Comparison of ENCODE assay signal across 11 cellular contexts in the genomic region with DNA sequence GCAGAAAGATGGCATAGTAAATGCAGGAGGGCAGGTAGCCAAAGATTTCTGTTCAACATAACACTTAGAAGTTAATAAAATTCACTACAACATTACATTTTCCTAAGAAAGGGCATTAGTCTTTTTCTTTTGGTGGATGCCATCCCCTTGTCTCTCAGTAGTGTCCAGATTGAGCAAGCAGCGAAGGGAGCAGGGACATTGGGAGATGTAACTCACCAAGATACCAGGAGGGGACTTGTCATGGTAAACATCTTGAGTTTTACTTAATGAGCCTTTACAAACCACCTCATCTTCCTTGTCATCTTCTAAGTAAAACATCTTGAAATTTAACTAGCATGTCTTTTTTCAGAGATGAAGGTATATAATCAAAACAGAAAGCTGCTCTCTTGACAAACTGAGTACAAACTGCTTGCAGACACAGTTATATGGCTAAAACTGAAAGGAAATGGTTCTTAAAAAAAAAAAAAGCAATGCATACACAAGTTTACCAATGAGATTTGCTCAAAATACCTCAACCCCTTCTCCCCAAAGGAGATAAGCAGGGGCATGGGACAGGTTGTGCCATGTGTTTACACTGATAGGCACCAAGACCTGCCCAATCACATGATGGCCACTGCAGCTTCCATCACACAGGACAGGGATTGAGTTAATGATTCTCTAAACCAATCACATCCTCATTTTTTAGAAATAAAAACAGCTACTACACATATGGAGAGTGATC. TPM values are rescaled to one million over a fixed set of nuclear protein-coding genes. Genes with fewer than 3 reads are reported as not detected.
A peak's percentile ranks its signal among the peaks of the same experiment; 100 is the strongest.
DNase-seq lines count a peak whose midpoint lies in the region; ATAC-seq and TF ChIP-seq lines count a peak whose summit lies in the region.
"Had no signal": no experiment of that assay in that cellular context is flagged by ENCODE, and none has a peak within 500 bp of the region (broad histone marks: within the 10 kb centered on the region; RNA-seq: fewer than 3 reads in every experiment).

No MANE protein-coding gene starts in this region.

- H3K27me3 Mint-ChIP-seq in Calu3 (ENCODE audit: unreplicated experiment), result no peaks in the 10 kb centered on the region
- no peaks in the 10 kb centered on the region for H3K27me3 Mint-ChIP-seq in osteocyte (ENCODE audit: unreplicated experiment)

- intact Hi-C loops in Calu3 (cut with micrococcal nuclease; ENCODE audit: unreplicated experiment), result loop anchor here (10.0 kb wide), 1 partner anchor 228 kb away; no protein-coding TSS in a partner anchor
- intact Hi-C loops in PC-9 (cut with micrococcal nuclease; ENCODE audit: unreplicated experiment), result no loop called here

- no peaks in the 10 kb centered on the region for H3K9me2 ChIP-seq in PC-9 (ENCODE audit: insufficient read depth)

- H3K79me2 ChIP-seq in PC-9 (ENCODE audit: low read depth), result peaks cover 50% of the 10 kb centered on the region

- TF ChIP-seq CTCF in Calu3 (IDR thresholded peaks at IDR 0.05; ENCODE audit: unreplicated experiment), result no peak
- TF ChIP-seq CTCF in PC-9 (conservative IDR thresholded peaks at IDR 0.05), result no peak
- no peak for TF ChIP-seq CTCF in osteocyte (IDR thresholded peaks at IDR 0.05)
- TF ChIP-seq CTCF in GM20000 (IDR thresholded peaks at IDR 0.05; ENCODE audit: extremely low read depth, missing control alignments), result no peak

- no peak for ATAC-seq in HG02763 (IDR thresholded peaks at IDR 0.05; ENCODE audit: unreplicated experiment)

- H3K4me2 ChIP-seq in PC-9, result 0 out of 2 replicates have a peak overlapping the region, but pooled peaks have one; percentile 61

- H3K27me3 ChIP-seq in PC-9 (ENCODE audit: insufficient read depth, low read depth), result no peaks in the 10 kb centered on the region
- no peaks in the 10 kb centered on the region for H3K27me3 ChIP-seq in duodenal mucosa (ENCODE audit: control insufficient read depth in 1 of 2, insufficient read depth in 2 of 2, low read length in 2 of 2)
- H3K27me3 ChIP-seq: suprapubic skin had no signal

- POLR2A ChIA-PET in PC-9 (lab: Charles Lee; ENCODE audit: unreplicated experiment), result no interaction called here

- H3K27ac Mint-ChIP-seq in Calu3 (ENCODE audit: unreplicated experiment), result peak overlapping the region; percentile 92
- H3K27ac Mint-ChIP-seq in osteocyte (ENCODE audit: unreplicated experiment), result peak overlapping the region; percentile 98

- peak overlapping the region; percentile 70 for H3K27ac ChIP-seq in PC-9
- peak overlapping the region; percentile 67 for H3K27ac ChIP-seq in duodenal mucosa (ENCODE audit: low read depth, low read length)

- H3K9me3 Mint-ChIP-seq in Calu3 (ENCODE audit: low read depth, unreplicated experiment) (peaks cover 2% of the 10 kb centered on the region), osteocyte (ENCODE audit: unreplicated experiment) (no peaks in the 10 kb centered on the region)

- H3K4me1 Mint-ChIP-seq in Calu3 (ENCODE audit: low read depth, unreplicated experiment) (peaks cover 78% of the 10 kb centered on the region), osteocyte (ENCODE audit: unreplicated experiment) (peaks cover 89% of the 10 kb centered on the region)

- BruUV-seq in Calu3 (replicated peaks; lab: Mats Ljungman, UMichigan) (no TSS peak), PC-9 (replicated peaks; lab: Mats Ljungman, UMichigan) (no TSS peak)

- CTCF ChIA-PET in Calu3 (lab: Charles Lee), result interaction anchor here (1.2 to 1.7 kb wide), 3 partner anchors 35 to 263 kb away, joined by 3 to 5 read pairs (median 3); no protein-coding TSS in a partner anchor
- CTCF ChIA-PET in PC-9 (lab: Charles Lee), result interaction anchor here (0.6 kb wide), 1 partner anchor 31 kb away, joined by 9 read pairs; no protein-coding TSS in a partner anchor

- no peaks in the 10 kb centered on the region for H3K9me3 ChIP-seq in PC-9 (ENCODE audit: insufficient read depth, low read depth)
- H3K9me3 ChIP-seq in duodenal mucosa (ENCODE audit: control insufficient read depth in 1 of 2, low read length in 2 of 2), result no peaks in the 10 kb centered on the region
- H3K9me3 ChIP-seq: suprapubic skin had no signal

- H3K36me3 ChIP-seq in PC-9 (ENCODE audit: low read depth), result no peaks in the 10 kb centered on the region
- H3K36me3 ChIP-seq in duodenal mucosa (ENCODE audit: control insufficient read depth in 1 of 2, insufficient read depth in 2 of 2, low read length in 2 of 2), result no peaks in the 10 kb centered on the region
- H3K36me3 ChIP-seq: suprapubic skin had no signal

- H3K4me3 Mint-ChIP-seq in Calu3 (ENCODE audit: low read depth, unreplicated experiment) (peak overlapping the region; percentile 22), osteocyte (ENCODE audit: unreplicated experiment) (peak overlapping the region; percentile 34)

- no peak overlapping the region for H2AFZ ChIP-seq in PC-9

- H3K36me3 Mint-ChIP-seq in Calu3 (ENCODE audit: insufficient read depth, unreplicated experiment) (peaks cover 9% of the 10 kb centered on the region), osteocyte (ENCODE audit: unreplicated experiment) (no peaks in the 10 kb centered on the region)

- H3K4me1 ChIP-seq in PC-9 (replicated peaks; ENCODE audit: insufficient read depth) (peaks cover 56% of the 10 kb centered on the region), duodenal mucosa (ENCODE audit: control insufficient read depth in 1 of 2, insufficient read depth in 2 of 2, low read length in 2 of 2) (peaks cover 64 to 84% of the 10 kb centered on the region in 2 donors)

- no peaks in the 10 kb centered on the region for H4K20me1 ChIP-seq in PC-9 (ENCODE audit: insufficient read depth)

- no peak overlapping the region for H3K4me3 ChIP-seq in PC-9
- peak overlapping the region; percentile 61 to 66 for H3K4me3 ChIP-seq in duodenal mucosa (ENCODE audit: low read depth in 1 of 2, low read length in 2 of 2)
- H3K4me3 ChIP-seq: suprapubic skin had no signal

- peaks cover 20% of the 10 kb centered on the region for H3F3A ChIP-seq in PC-9 (ENCODE audit: insufficient read depth, low read depth)

- DNase-seq in Calu3 (no peak), PC-9 (no peak), osteocyte (ENCODE audit: extremely low spot score, unreplicated experiment) (no peak), GM20000 (ENCODE audit: low spot score) (no peak), putamen (ENCODE audit: low spot score) (no peak)
- DNase-seq in stimulated activated CD4-positive, alpha-beta T cell treated with anti-CD3 and anti-CD28 coated beads, Interleukin-2, amount 100 ng/mL, for 24 hours, result no peak
- DNase-seq: activated CD4-positive, alpha-beta T cell treated with anti-CD3 and anti-CD28 coated beads for 48 hours; NCI-H1417 treated with DMSO at 0.1 percent for 48 hours had no signal

- H3K9ac ChIP-seq in duodenal mucosa (ENCODE audit: low read depth in 1 of 2, low read length in 2 of 2), result peak overlapping the region; percentile 40 to 57

RNA-seq across cellular contexts. Expression of gene LPIN2, which starts 30.3 kb away (rescaled TPM):
- total RNA-seq in Calu3 (2022) (15.7 and 15.9 TPM in 2 replicates), PC-9 (2021) (13.3 and 15.0 TPM in 2 replicates), osteocyte (34.8 and 36.9 TPM in 2 replicates)
